In the genomic region with DNA sequence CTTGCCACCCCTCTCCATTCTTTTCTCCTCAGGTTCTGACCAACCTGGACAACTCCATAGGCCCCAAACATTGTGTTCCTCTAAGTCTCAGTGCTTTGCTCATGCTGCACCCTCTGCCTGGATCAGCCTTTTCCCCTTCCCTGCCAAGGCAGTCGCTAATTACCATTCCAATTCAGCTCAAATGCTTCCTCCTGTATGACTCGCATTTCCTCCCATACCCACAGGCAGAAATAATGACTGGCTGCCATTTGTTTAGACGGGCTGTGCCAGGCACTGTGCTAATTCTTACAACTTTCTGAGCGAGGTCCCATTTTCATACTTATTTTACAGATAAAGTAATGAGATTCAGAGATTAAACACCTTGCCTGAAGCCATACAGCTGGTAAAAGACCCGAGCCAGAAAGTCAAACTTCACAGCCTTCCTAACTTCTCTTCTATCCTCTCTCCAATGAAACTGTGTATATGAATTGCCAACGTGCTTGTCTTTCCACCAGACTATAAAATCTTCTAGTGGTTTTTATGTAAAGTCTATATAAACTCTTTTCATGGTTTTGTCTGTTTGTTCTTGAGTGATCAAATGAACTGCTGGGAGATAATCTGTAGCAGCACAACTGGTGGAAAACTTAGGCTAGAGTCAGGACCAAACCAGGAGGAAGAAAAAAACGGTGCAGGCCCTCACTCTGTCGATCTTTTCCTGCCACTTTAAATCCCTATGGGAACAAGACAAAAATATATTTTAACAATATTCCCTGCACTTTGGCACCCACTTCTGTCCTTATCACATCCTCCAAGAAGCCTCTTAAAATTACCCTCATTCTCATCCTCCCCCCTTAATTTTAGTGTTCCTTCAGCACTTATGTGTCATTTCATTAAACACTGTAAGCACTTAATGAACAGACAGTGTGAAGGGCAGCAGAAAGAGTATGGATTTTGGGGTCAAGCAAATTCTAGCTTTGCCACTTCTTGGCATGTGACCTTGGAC, we compare ENCODE assay signal across 11 cellular contexts. TPM values are rescaled to one million over a fixed set of nuclear protein-coding genes. Genes with fewer than 3 reads are reported as not detected.
DNase-seq lines count a peak whose midpoint lies in the region; ATAC-seq, FAIRE-seq and TF ChIP-seq lines count a peak whose summit lies in the region.
"Had no signal": no experiment of that assay in that cellular context is flagged by ENCODE, and none has a peak within 500 bp of the region (broad histone marks: within the 10 kb centered on the region; RNA-seq: fewer than 3 reads in every experiment).

No MANE protein-coding gene starts in this region.

- FAIRE-seq in small intestine (lab: Jason Lieb, UNC), result no peak
- FAIRE-seq: D721Med had no signal

- DNase-seq in RWPE2 (ENCODE audit: low spot score), result no peak
- peak; percentile 54 for DNase-seq in fibroblast of the aortic adventitia (ENCODE audit: low read depth)
- DNase-seq in small intestine, result no peak
- no peak for DNase-seq in activated naive CD4-positive, alpha-beta T cell treated with Interleukin-2 at 50 U/mL for 16 hours
- DNase-seq: activated naive CD4-positive, alpha-beta T cell had no signal

- H3K4me3 ChIP-seq in HUES64 (ENCODE audit: low read length) (no peak overlapping the region), RWPE2 (ENCODE audit: severe bottlenecking) (no peak overlapping the region), fibroblast of the aortic adventitia (ENCODE audit: low read depth, low read length) (no peak overlapping the region), small intestine (ENCODE audit: low read depth in 1 of 2, low read length in 2 of 2) (no peak overlapping the region)

- H3K4me1 ChIP-seq in HUES64 (ENCODE audit: insufficient read depth, low read length) (peaks cover 27% of the 10 kb centered on the region), RWPE2 (ENCODE audit: insufficient read depth, poor library complexity, severe bottlenecking) (no peaks in the 10 kb centered on the region), small intestine (ENCODE audit: control insufficient read depth in 2 of 2, insufficient read depth in 1 of 2, low read depth in 1 of 2, low read length in 1 of 2) (no peaks in the 10 kb centered on the region)

- peaks cover 48% of the 10 kb centered on the region for H3K36me3 ChIP-seq in HUES64 (ENCODE audit: insufficient read depth, low read length)
- H3K36me3 ChIP-seq in RWPE2 (ENCODE audit: low read depth), result no peaks in the 10 kb centered on the region
- no peaks in the 10 kb centered on the region for H3K36me3 ChIP-seq in small intestine (ENCODE audit: control insufficient read depth in 2 of 2, insufficient read depth in 2 of 2, low read length in 2 of 2)

- H3K9me3 ChIP-seq in HUES64 (ENCODE audit: insufficient read depth, low read depth, low read length), result no peaks in the 10 kb centered on the region
- no peaks in the 10 kb centered on the region for H3K9me3 ChIP-seq in RWPE2 (ENCODE audit: severe bottlenecking)
- no peaks in the 10 kb centered on the region for H3K9me3 ChIP-seq in small intestine (ENCODE audit: control insufficient read depth, low read depth)

- TF ChIP-seq CTCF in C4-2B (conservative IDR thresholded peaks at IDR 0.05) (no peak), RWPE2 (IDR thresholded peaks at IDR 0.05; ENCODE audit: poor library complexity, severe bottlenecking) (no peak), fibroblast of the aortic adventitia (IDR thresholded peaks at IDR 0.05; ENCODE audit: insufficient read depth, low read length) (no peak)

- ATAC-seq in RWPE2 (ENCODE audit: low read depth) (peak; percentile 33; the same call in 1 of the 3 replicates), GM21528 (IDR thresholded peaks at IDR 0.05; ENCODE audit: low FRiP score, unreplicated experiment) (no peak), GM18909 (IDR thresholded peaks at IDR 0.05; ENCODE audit: poor library complexity, unreplicated experiment) (no peak)

- no peak overlapping the region for H3K9ac ChIP-seq in HUES64 (ENCODE audit: low read depth, low read length)

- WGBS in HUES64, result 40% methylated on average over 7 of the region's 8 CpGs
- 50 to 53% (median 51%) methylated on average over 8 of the region's 8 CpGs for WGBS in small intestine, 3 donors

- H3K27me3 ChIP-seq in HUES64 (ENCODE audit: insufficient read depth, low read length) (no peaks in the 10 kb centered on the region), RWPE2 (ENCODE audit: insufficient read depth, poor library complexity, severe bottlenecking) (no peaks in the 10 kb centered on the region), small intestine (ENCODE audit: control insufficient read depth in 2 of 2, insufficient read depth in 2 of 2, low read length in 2 of 2) (no peaks in the 10 kb centered on the region)

- H3K27ac ChIP-seq in C4-2B (peak overlapping the region; percentile 56), HUES64 (ENCODE audit: low read depth, low read length) (0 out of 2 replicates have a peak overlapping the region, but pooled peaks have one; percentile 9), RWPE2 (ENCODE audit: poor library complexity, severe bottlenecking) (no peak overlapping the region), small intestine (ENCODE audit: low read depth in 1 of 2, low read length in 1 of 2) (no peak overlapping the region)
- H3K27ac ChIP-seq: epithelial cell of prostate had no signal

RNA-seq across cellular contexts. Expression of a gene that starts 33.7 kb away (rescaled TPM):
- polyA plus RNA-seq in HUES64 (2013, experiment 1 of 2), result 15.3 TPM
- polyA plus RNA-seq in HUES64 (2013, experiment 2 of 2), result 17.6 TPM
- 3.6 and 63.4 TPM in 2 replicates for total RNA-seq in fibroblast of the aortic adventitia (ENCODE audit: low replicate concordance)
- 1 to 10 TPM in 1 of 3 donors, under 1 TPM in 2; 0.22 to 4.6 (median 0.27) TPM for polyA plus RNA-seq in small intestine

Comparison
In these comparisons a context has a peak if more than half of its experiments do, and no peak if none do; other contexts are left out.
1. H3K27ac ChIP-seq: peak in C4-2B (single experiment) and HUES64 (single experiment); none in RWPE2 (single experiment) and small intestine (0 of 2).